In the genomic region with DNA sequence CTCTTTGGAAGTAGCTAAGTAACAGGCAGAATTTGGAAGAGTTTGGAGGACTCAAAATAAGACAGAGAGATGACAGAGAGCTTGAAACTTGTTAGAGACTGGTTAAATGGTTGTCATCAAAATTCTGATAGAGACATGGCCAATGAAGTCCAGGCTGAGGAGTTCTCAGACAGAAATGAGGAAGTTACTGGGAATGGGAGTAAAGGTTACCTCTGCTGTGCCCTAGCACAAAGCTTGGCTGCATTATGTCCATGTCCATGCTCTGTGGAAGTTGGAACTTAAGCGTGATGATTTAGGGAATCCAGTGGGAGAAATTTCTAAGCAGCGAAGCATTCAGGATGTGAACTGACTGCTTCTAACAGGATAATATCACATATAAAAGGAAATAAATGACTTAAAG, we compare ENCODE assay signal across 20 cellular contexts.
DNase-seq lines count a peak whose midpoint lies in the region; ATAC-seq and FAIRE-seq lines count a peak whose summit lies in the region.
"Had no signal": no experiment of that assay in that cellular context is flagged by ENCODE, and none has a peak within 500 bp of the region (broad histone marks: within the 10 kb centered on the region; RNA-seq: fewer than 3 reads in every experiment).

No MANE protein-coding gene starts in this region.

- no peak for FAIRE-seq in small intestine (lab: Jason Lieb, UNC)
- FAIRE-seq: GM12892, GM18507, H54 had no signal

- 92 to 94% (median 93%) methylated on average over 2 of the region's 2 CpGs for WGBS in small intestine, 3 donors

- H3K27me3 Mint-ChIP-seq in natural killer cell treated with Interleukin-12 subunit alpha and Interleukin-12 subunit beta and Interleukin-15 and Interleukin-18, amount 100 ng/mL, for 72 hours: no peaks in the 10 kb centered on the region
- H3K27me3 Mint-ChIP-seq: CD4-positive, alpha-beta memory T cell had no signal

- H3K4me1 ChIP-seq in small intestine (ENCODE audit: control insufficient read depth in 2 of 2, insufficient read depth in 1 of 2, low read depth in 1 of 2, low read length in 1 of 2): no peaks in the 10 kb centered on the region
- H3K4me1 ChIP-seq: BLaER1 had no signal

- peak; percentile 17 for DNase-seq in NOMO-1 treated with DMSO at 0.1 percent for 48 hours (lab: John Stamatoyannopoulos, UW; ENCODE audit: unreplicated experiment)
- DNase-seq in NOMO-1 treated with dmso at 0.1 percent for 144 hours (lab: John Stamatoyannopoulos, UW; ENCODE audit: unreplicated experiment): no peak
- peak; percentile 7 to 32 for DNase-seq in Kasumi-1 (lab: John Stamatoyannopoulos, UW)
- peak; percentile 33 for DNase-seq in OCI-M1 (lab: John Stamatoyannopoulos, UW)
- peak; percentile 1 for DNase-seq in small intestine
- no peak for DNase-seq in nucleus accumbens (lab: John Stamatoyannopoulos, UW)
- DNase-seq in natural killer cell treated with Interleukin-12 subunit alpha and Interleukin-12 subunit beta and Interleukin-15 and Interleukin-18, amount 100 ng/mL, for 72 hours (ENCODE audit: low spot score): no peak
- no peak for DNase-seq in NCI-H146 treated with DMSO at 0.1 percent for 48 hours (lab: John Stamatoyannopoulos, UW; ENCODE audit: unreplicated experiment)
- DNase-seq: 8988T, DMS153, DMS79, GDM1, HCEC 1CT had no signal

- H3K36me3 Mint-ChIP-seq in natural killer cell treated with Interleukin-12 subunit alpha and Interleukin-12 subunit beta and Interleukin-15 and Interleukin-18, amount 100 ng/mL, for 72 hours: no peaks in the 10 kb centered on the region
- H3K36me3 Mint-ChIP-seq: CD14-positive monocyte; CD4-positive, alpha-beta memory T cell had no signal

- H3K27me3 ChIP-seq in small intestine (ENCODE audit: control insufficient read depth in 2 of 2, insufficient read depth in 2 of 2, low read length in 2 of 2): no peaks in the 10 kb centered on the region
- H3K27me3 ChIP-seq: BLaER1 had no signal

- H3K36me3 ChIP-seq in small intestine (ENCODE audit: control insufficient read depth in 2 of 2, insufficient read depth in 2 of 2, low read length in 2 of 2): no peaks in the 10 kb centered on the region
- H3K36me3 ChIP-seq: BLaER1 had no signal

- H3K27ac Mint-ChIP-seq in natural killer cell treated with Interleukin-12 subunit alpha and Interleukin-12 subunit beta and Interleukin-15 and Interleukin-18, amount 100 ng/mL, for 72 hours: no peak overlapping the region
- H3K27ac Mint-ChIP-seq: CD14-positive monocyte; CD4-positive, alpha-beta memory T cell; GM23338 had no signal

- no peaks in the 10 kb centered on the region for H3K9me3 Mint-ChIP-seq in natural killer cell treated with Interleukin-12 subunit alpha and Interleukin-12 subunit beta and Interleukin-15 and Interleukin-18, amount 100 ng/mL, for 72 hours
- H3K9me3 Mint-ChIP-seq: CD4-positive, alpha-beta memory T cell; GM23338 had no signal

- H3K27ac ChIP-seq in small intestine (ENCODE audit: low read depth in 1 of 2, low read length in 1 of 2): no peak overlapping the region
- H3K27ac ChIP-seq: BLaER1 had no signal

- no peaks in the 10 kb centered on the region for H3K9me3 ChIP-seq in small intestine (ENCODE audit: control insufficient read depth, low read depth)
- H3K9me3 ChIP-seq: BLaER1 had no signal

- ATAC-seq in natural killer cell treated with Interleukin-12 subunit alpha and Interleukin-12 subunit beta and Interleukin-15 and Interleukin-18, amount 100 ng/mL, for 72 hours: no peak
- ATAC-seq: GM23338 had no signal

- H3K4me3 Mint-ChIP-seq in natural killer cell treated with Interleukin-12 subunit alpha and Interleukin-12 subunit beta and Interleukin-15 and Interleukin-18, amount 100 ng/mL, for 72 hours: no peak overlapping the region
- H3K4me3 Mint-ChIP-seq: CD14-positive monocyte; CD4-positive, alpha-beta memory T cell; GM23338 had no signal

- no peak overlapping the region for H3K4me3 ChIP-seq in small intestine (ENCODE audit: low read depth in 1 of 2, low read length in 2 of 2)
- H3K4me3 ChIP-seq: BLaER1, GM23338 had no signal

- no peaks in the 10 kb centered on the region for H3K4me1 Mint-ChIP-seq in natural killer cell treated with Interleukin-12 subunit alpha and Interleukin-12 subunit beta and Interleukin-15 and Interleukin-18, amount 100 ng/mL, for 72 hours (ENCODE audit: low read depth in 2 of 2)
- H3K4me1 Mint-ChIP-seq: CD14-positive monocyte; CD4-positive, alpha-beta memory T cell had no signal

Comparison
In these comparisons a context has a peak if more than half of its experiments do, and no peak if none do; other contexts are left out.
1. DNase-seq: peak in NOMO-1 treated with DMSO at 0.1 percent for 48 hours (single experiment), Kasumi-1 (2 of 2), OCI-M1 (single experiment) and small intestine (single experiment); none in NOMO-1 treated with dmso at 0.1 percent for 144 hours (single experiment), nucleus accumbens (0 of 56), natural killer cell treated with Interleukin-12 subunit alpha and Interleukin-12 subunit beta and Interleukin-15 and Interleukin-18, amount 100 ng/mL, for 72 hours (single experiment) and NCI-H146 treated with DMSO at 0.1 percent for 48 hours (single experiment).